ENCODE assay signal across 8 cellular contexts in the genomic region with DNA sequence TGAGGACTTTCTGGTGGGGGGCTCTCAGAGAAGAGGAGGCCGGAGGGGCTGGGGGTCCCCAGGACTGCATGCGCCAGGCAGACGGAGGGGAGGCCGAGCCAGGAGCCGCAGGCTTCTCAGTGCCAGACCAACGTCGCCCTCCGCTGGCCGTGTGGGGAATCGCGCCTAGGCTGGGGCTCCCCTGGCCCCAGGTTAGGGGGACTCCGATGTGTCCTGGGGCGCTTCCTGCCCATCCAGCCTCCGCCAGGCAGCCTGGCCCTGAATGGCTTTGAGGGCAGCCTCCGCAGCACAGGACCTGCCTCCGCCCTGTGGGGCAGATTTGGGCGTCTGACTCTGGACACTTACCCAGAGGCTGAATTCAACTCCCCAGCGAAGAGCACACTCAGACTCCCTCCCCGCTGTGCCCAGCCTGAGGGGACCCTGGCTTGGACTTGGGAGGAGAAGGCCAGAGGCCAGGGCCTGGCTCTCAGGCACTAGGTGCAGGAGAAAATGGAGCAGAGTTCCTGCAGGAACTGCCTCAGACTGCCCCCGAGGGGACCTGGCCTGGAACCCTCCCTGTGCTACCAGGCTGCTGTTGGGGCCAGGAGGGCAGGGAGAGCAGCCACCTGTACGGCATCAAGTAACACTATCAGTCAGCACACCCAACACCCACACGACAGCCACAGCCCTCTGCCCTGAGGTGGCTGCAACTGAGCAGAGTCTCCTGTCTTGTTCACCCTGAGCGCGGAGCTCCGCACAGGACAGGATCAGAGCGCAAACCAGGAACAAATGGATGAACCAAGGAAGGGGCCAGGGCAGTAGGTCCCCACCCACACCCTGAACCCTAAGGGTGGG. TPM values are rescaled to one million over a fixed set of nuclear protein-coding genes. Genes with fewer than 3 reads are reported as not detected.
DNase-seq lines count a peak whose midpoint lies in the region; ATAC-seq and TF ChIP-seq lines count a peak whose summit lies in the region.

No MANE protein-coding gene starts in this region.

- H3K27ac ChIP-seq in heart left ventricle (no peak overlapping the region), gastrocnemius medialis (no peak overlapping the region)

- no peak overlapping the region for H3K4me3 Mint-ChIP-seq in type B pancreatic cell

- TF ChIP-seq CTCF in heart left ventricle (IDR thresholded peaks at IDR 0.05) (peak in 9 of 12 donors; percentile 5 to 36 (median 18)), epithelial cell of proximal tubule (conservative IDR thresholded peaks at IDR 0.05; ENCODE audit: low read depth, low read length) (peak; percentile 59), type B pancreatic cell (conservative IDR thresholded peaks at IDR 0.05) (peak; percentile 67), gastrocnemius medialis (IDR thresholded peaks at IDR 0.05 in 4 of 5, conservative IDR thresholded peaks at IDR 0.05 in 1 of 5) (no peak)

- TF ChIP-seq POLR2A in heart left ventricle (IDR thresholded peaks at IDR 0.05): no peak
- no peak for TF ChIP-seq POLR2A in gastrocnemius medialis (IDR thresholded peaks at IDR 0.05)

- no peak for ATAC-seq in heart left ventricle
- no peak for ATAC-seq in HG02973 (IDR thresholded peaks at IDR 0.05; ENCODE audit: unreplicated experiment)
- ATAC-seq in gastrocnemius medialis: no peak
- ATAC-seq in GM18873 (IDR thresholded peaks at IDR 0.05; ENCODE audit: low FRiP score, unreplicated experiment): no peak

- in situ Hi-C loops in gastrocnemius medialis (cut with MboI; ENCODE audit: low sequenced_read_pairs in 4 of 4): no loop called here

- no peak overlapping the region for H3K4me3 ChIP-seq in heart left ventricle
- peak overlapping the region; percentile 47 for H3K4me3 ChIP-seq in epithelial cell of proximal tubule (ENCODE audit: low read depth, low read length)
- H3K4me3 ChIP-seq in gastrocnemius medialis: no peak overlapping the region

- no peaks in the 10 kb centered on the region for H3K9me3 ChIP-seq in heart left ventricle
- no peaks in the 10 kb centered on the region for H3K9me3 ChIP-seq in gastrocnemius medialis

- H3K36me3 Mint-ChIP-seq in type B pancreatic cell: no peaks in the 10 kb centered on the region

- H3K27me3 ChIP-seq in heart left ventricle: peaks cover 0 to 64% (median 15%) of the 10 kb centered on the region in 9 donors
- peaks cover 7 to 21% (median 10%) of the 10 kb centered on the region in 3 donors for H3K27me3 ChIP-seq in gastrocnemius medialis

- no peak overlapping the region for H3K27ac Mint-ChIP-seq in type B pancreatic cell

- 26 to 33% (median 31%) methylated on average over 14 to 26 of the region's 26 CpGs for WGBS in heart left ventricle, 4 donors

- no peaks in the 10 kb centered on the region for H3K4me1 Mint-ChIP-seq in type B pancreatic cell (ENCODE audit: unreplicated experiment)

- H3K36me3 ChIP-seq in heart left ventricle: no peaks in the 10 kb centered on the region
- no peaks in the 10 kb centered on the region for H3K36me3 ChIP-seq in gastrocnemius medialis

- DNase-seq in heart left ventricle: peak in 1 of 5 donors; percentile 17
- DNase-seq in cardiac septum (ENCODE audit: low spot score): no peak
- DNase-seq in NCI-H774 (lab: John Stamatoyannopoulos, UW): peak; percentile 7
- no peak for DNase-seq in epithelial cell of proximal tubule (ENCODE audit: low read depth)
- peak; percentile 70 for DNase-seq in type B pancreatic cell (ENCODE audit: extremely low spot score, unreplicated experiment)
- DNase-seq in gastrocnemius medialis: no peak

- intact Hi-C loops in heart left ventricle (cut with DNase I) (no loop called here), cardiac septum (cut with DNase I) (no loop called here), gastrocnemius medialis (cut with DNase I; ENCODE audit: low total_unique reads) (no loop called here)

- no peaks in the 10 kb centered on the region for H3K9me3 Mint-ChIP-seq in type B pancreatic cell

- H3K4me1 ChIP-seq in heart left ventricle (no peaks in the 10 kb centered on the region), gastrocnemius medialis (no peaks in the 10 kb centered on the region)

- H3K27me3 Mint-ChIP-seq in type B pancreatic cell: peaks cover 24% of the 10 kb centered on the region

RNA-seq across cellular contexts. Expression of gene TEKT4, which starts 0.6 kb away (rescaled TPM):
- under 1 TPM in 5 of 9 donors, not detected in 4; 0.16 to 0.45 (median 0.25) TPM for total RNA-seq in heart left ventricle
- not detected for polyA plus RNA-seq in heart left ventricle
- 0.32 TPM for total RNA-seq in cardiac septum
- not detected in 2 replicates for total RNA-seq in epithelial cell of proximal tubule
- 0.34 TPM in 1 of 2 replicates, not detected in the other for total RNA-seq in type B pancreatic cell (ENCODE audit: low replicate concordance)
- not detected for total RNA-seq in gastrocnemius medialis

Comparison
In these comparisons a context has a peak if more than half of its experiments do, and no peak if none do; other contexts are left out.
1. DNase-seq: peak in NCI-H774 (single experiment) and type B pancreatic cell (single experiment); none in cardiac septum (single experiment), epithelial cell of proximal tubule (single experiment) and gastrocnemius medialis (0 of 2).
2. CTCF ChIP-seq: peak in heart left ventricle (9 of 12), epithelial cell of proximal tubule (single experiment) and type B pancreatic cell (single experiment); none in gastrocnemius medialis (0 of 5).